13 cellular contexts compared by ENCODE assay signal in the genomic region with DNA sequence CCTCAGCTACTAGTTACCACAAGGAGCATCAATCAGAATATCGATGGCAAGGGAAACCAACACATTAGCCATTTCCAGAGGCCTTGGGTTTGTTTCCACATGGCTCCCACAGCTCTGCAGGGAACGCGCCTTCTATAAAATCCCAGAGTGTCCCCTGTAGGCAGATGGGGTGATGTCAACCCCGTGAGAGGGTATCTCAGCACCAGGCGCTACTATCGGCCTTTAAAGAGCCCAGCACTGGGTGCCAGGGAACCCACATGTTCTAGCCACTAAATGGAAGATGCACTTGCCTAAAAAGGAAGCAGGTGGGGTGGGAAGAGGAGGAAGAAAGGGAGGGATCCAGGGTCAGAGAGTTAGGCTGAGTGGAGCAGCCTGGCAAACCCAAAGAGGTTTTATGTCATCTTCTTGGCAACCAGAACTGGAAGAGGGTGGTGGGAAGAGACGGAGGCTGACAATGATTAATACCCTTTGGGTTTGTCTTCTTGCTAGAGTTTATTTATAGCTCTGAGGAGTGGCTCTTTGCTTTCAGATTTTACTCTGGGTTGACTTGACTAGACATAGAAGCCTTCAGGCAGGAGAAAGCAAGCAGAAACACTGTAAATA. TPM values are rescaled to one million over a fixed set of nuclear protein-coding genes. Genes with fewer than 3 reads are reported as not detected.
A peak's percentile ranks its signal among the peaks of the same experiment; 100 is the strongest.
DNase-seq lines count a peak whose midpoint lies in the region; TF ChIP-seq lines count a peak whose summit lies in the region.
"Had no signal": no experiment of that assay in that cellular context is flagged by ENCODE, and none has a peak within 500 bp of the region (broad histone marks: within the 10 kb centered on the region; RNA-seq: fewer than 3 reads in every experiment).

No MANE protein-coding gene starts in this region.

- no peak for DNase-seq in CD4-positive, alpha-beta memory T cell
- DNase-seq in NCI-H226 (peak; percentile 27), epithelial cell of prostate (ENCODE audit: low read depth, low spot score) (peak; percentile 41), osteocyte (ENCODE audit: extremely low spot score, unreplicated experiment) (no peak), transverse colon (no peak), T1000 (lab: John Stamatoyannopoulos, UW) (no peak), NCI-H748 treated with DMSO at 0.1 percent for 48 hours (lab: John Stamatoyannopoulos, UW) (no peak), inferior parietal cortex (ENCODE audit: extremely low spot score) (no peak)
- DNase-seq: activated gamma-delta T cell treated with Interleukin-2 at 50 U/mL for 16 hours, Caco-2, dorsolateral prefrontal cortex, hippocampal formation, SHP77 treated with DMSO at 0.1 percent for 48 hours had no signal

- H3K27ac ChIP-seq in CD4-positive, alpha-beta memory T cell (ENCODE audit: low read depth, low read length): no peak overlapping the region
- H3K27ac ChIP-seq in epithelial cell of prostate (peak overlapping the region; percentile 63), transverse colon (peak overlapping the region in 1 of 4 donors; percentile 26)

- POLR2A ChIA-PET in CD4-positive, alpha-beta memory T cell (lab: Charles Lee; ENCODE audit: partially characterized antibody): interaction anchor here (0.7 kb wide), 1 partner anchor 14 kb away, joined by 3 read pairs; no protein-coding TSS in a partner anchor

- 82 to 92% methylated on average over 2 to 7 of the region's 7 CpGs for WGBS in transverse colon (ENCODE audit: low coverage in 1 of 2), 2 donors

- no peak overlapping the region for H3K4me3 ChIP-seq in CD4-positive, alpha-beta memory T cell (ENCODE audit: low read length in 2 of 2)
- H3K4me3 ChIP-seq in transverse colon: no peak overlapping the region
- H3K4me3 ChIP-seq: dorsolateral prefrontal cortex had no signal

- H3K27me3 ChIP-seq in CD4-positive, alpha-beta memory T cell (ENCODE audit: insufficient read depth, low read length): no peaks in the 10 kb centered on the region
- no peaks in the 10 kb centered on the region for H3K27me3 ChIP-seq in transverse colon
- H3K27me3 ChIP-seq: dorsolateral prefrontal cortex had no signal

- intact Hi-C loops in CD4-positive, alpha-beta memory T cell (cut with micrococcal nuclease): no loop called here
- intact Hi-C loops in transverse colon (cut with DNase I; ENCODE audit: low total_unique reads): loop anchor here (5.0 kb wide), 1 partner anchor 753 kb away; a partner anchor contains a TSS

- H3K4me3 Mint-ChIP-seq in CD4-positive, alpha-beta memory T cell: no peak overlapping the region
- H3K4me3 Mint-ChIP-seq in osteocyte (ENCODE audit: unreplicated experiment): no peak overlapping the region

- in situ Hi-C loops in transverse colon (cut with MboI; ENCODE audit: low pct_ligation_motif_present in 1 of 4, low pct_unique_long_range_greater_than_20kb in 1 of 4, low sequenced_read_pairs in 3 of 4): no loop called here

- no peak for TF ChIP-seq CTCF in osteocyte (IDR thresholded peaks at IDR 0.05)
- TF ChIP-seq CTCF in transverse colon (IDR thresholded peaks at IDR 0.05): no peak

- peaks cover 17% of the 10 kb centered on the region for H3K4me1 ChIP-seq in CD4-positive, alpha-beta memory T cell (ENCODE audit: insufficient read depth, low read length)
- H3K4me1 ChIP-seq in transverse colon: peaks cover 0 to 43% (median 11%) of the 10 kb centered on the region in 4 donors
- H3K4me1 ChIP-seq: Caco-2 had no signal

- H3K27me3 Mint-ChIP-seq in CD4-positive, alpha-beta memory T cell: no peaks in the 10 kb centered on the region
- no peaks in the 10 kb centered on the region for H3K27me3 Mint-ChIP-seq in osteocyte (ENCODE audit: unreplicated experiment)

- peaks cover 29 to 61% (median 47%) of the 10 kb centered on the region in 4 donors for H3K4me1 Mint-ChIP-seq in CD4-positive, alpha-beta memory T cell
- H3K4me1 Mint-ChIP-seq in osteocyte (ENCODE audit: unreplicated experiment): peaks cover 37% of the 10 kb centered on the region

- H3K36me3 ChIP-seq in CD4-positive, alpha-beta memory T cell (ENCODE audit: insufficient read depth, low read length): peaks cover 37% of the 10 kb centered on the region
- peaks cover 0 to 18% (median 0%) of the 10 kb centered on the region in 4 donors for H3K36me3 ChIP-seq in transverse colon

- H3K9me3 ChIP-seq in CD4-positive, alpha-beta memory T cell (ENCODE audit: control insufficient read depth in 1 of 2, low read length in 2 of 2): no peaks in the 10 kb centered on the region
- no peaks in the 10 kb centered on the region for H3K9me3 ChIP-seq in transverse colon
- H3K9me3 ChIP-seq: Caco-2 had no signal

- H3K9me3 Mint-ChIP-seq in CD4-positive, alpha-beta memory T cell: no peaks in the 10 kb centered on the region
- H3K9me3 Mint-ChIP-seq in osteocyte (ENCODE audit: unreplicated experiment): no peaks in the 10 kb centered on the region

- CTCF ChIA-PET in CD4-positive, alpha-beta memory T cell (lab: Charles Lee; ENCODE audit: partially characterized antibody): interaction anchor here (1.2 kb wide), 1 partner anchor 46 kb away, joined by 3 read pairs; no protein-coding TSS in a partner anchor

- TF ChIP-seq POLR2A in transverse colon (IDR thresholded peaks at IDR 0.05): no peak

- TF ChIP-seq EP300 in transverse colon (IDR thresholded peaks at IDR 0.05; ENCODE audit: low read depth): no peak

- H3K27ac Mint-ChIP-seq in CD4-positive, alpha-beta memory T cell: peak overlapping the region in 5 of 7 donors; percentile 11 to 79 (median 45)
- peak overlapping the region; percentile 35 for H3K27ac Mint-ChIP-seq in osteocyte (ENCODE audit: unreplicated experiment)

- H3K36me3 Mint-ChIP-seq in CD4-positive, alpha-beta memory T cell: peaks cover 59 to 83% of the 10 kb centered on the region in 2 donors
- peaks cover 57% of the 10 kb centered on the region for H3K36me3 Mint-ChIP-seq in osteocyte (ENCODE audit: unreplicated experiment)

RNA-seq across cellular contexts. Expression of a gene that starts 19.9 kb away (rescaled TPM):
- total RNA-seq in CD4-positive, alpha-beta memory T cell: 100 to 1,000 TPM; 100 to 104 TPM
- polyA plus RNA-seq in CD4-positive, alpha-beta memory T cell: 100 to 1,000 TPM; 112 to 181 TPM
- total RNA-seq in osteocyte (123 and 126 TPM in 2 replicates), transverse colon (100 to 1,000 TPM; 190 to 348 (median 314) TPM)

Comparison
In these comparisons a context has a peak if more than half of its experiments do, and no peak if none do; other contexts are left out.
1. DNase-seq: peak in NCI-H226 (single experiment) and epithelial cell of prostate (single experiment); none in CD4-positive, alpha-beta memory T cell (0 of 5), osteocyte (single experiment), transverse colon (single experiment), T1000 (single experiment), NCI-H748 treated with DMSO at 0.1 percent for 48 hours (single experiment) and inferior parietal cortex (single experiment).